8 cellular contexts compared by ENCODE assay signal in the genomic region with DNA sequence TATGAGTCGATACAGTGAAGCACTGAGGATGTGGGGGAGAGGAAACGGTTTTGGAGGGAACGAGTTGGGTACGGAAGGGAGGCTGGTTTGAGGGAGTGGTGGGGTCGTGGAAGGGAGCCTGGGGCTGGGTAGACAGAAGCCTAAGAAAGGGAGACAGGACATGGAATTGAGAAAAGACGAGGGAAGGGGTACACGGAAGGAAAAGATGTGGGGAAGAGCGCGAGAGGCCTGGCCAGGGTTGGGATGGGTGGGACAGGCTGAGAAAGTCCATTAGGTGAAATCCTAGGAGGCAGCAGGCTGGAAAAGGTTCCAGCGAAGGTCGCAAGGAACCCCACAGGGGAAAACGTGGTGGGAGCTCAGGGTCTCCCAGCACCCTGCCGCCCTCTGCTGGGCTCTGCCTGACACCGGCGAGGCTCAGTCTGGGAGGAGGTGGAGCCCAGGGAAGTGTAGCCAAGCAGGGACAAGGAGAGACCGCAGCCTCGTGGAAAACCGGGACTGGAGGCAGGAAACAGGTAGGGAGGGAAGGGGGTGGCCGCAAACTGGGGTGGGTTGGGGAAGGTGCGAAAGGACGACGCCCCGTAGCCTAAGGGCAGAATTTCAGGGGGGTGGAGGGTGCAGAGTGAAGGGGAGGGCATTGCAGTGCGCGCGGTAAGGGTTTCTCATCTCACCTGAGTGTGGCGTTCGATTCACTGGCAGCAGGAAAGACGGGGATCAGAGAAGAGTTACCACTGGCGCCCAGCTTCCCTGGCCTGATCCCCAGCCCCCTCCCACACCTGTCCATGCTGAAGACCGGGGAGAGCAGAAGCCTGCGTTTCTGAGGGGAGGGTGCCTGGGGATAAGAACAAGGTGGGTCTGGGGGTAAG. TPM values are rescaled to one million over a fixed set of nuclear protein-coding genes. Genes with fewer than 3 reads are reported as not detected.
DNase-seq lines count a peak whose midpoint lies in the region; ATAC-seq and TF ChIP-seq lines count a peak whose summit lies in the region.

No MANE protein-coding gene starts in this region.

- no peaks in the 10 kb centered on the region for H3K9me3 Mint-ChIP-seq in CD8-positive, alpha-beta memory T cell

- H3K36me3 ChIP-seq in CD8-positive, alpha-beta memory T cell (ENCODE audit: insufficient read depth, low read length) = no peaks in the 10 kb centered on the region
- no peaks in the 10 kb centered on the region for H3K36me3 ChIP-seq in OCI-LY1 (ENCODE audit: insufficient read depth, low read length)

- H2AFZ ChIP-seq in OCI-LY1 (ENCODE audit: low read length) = peak overlapping the region; percentile 46; the same call in 1 of the 2 replicates

- no peaks in the 10 kb centered on the region for H3K9me3 ChIP-seq in CD8-positive, alpha-beta memory T cell (ENCODE audit: low read length)
- H3K9me3 ChIP-seq in OCI-LY1 (ENCODE audit: low read length) = no peaks in the 10 kb centered on the region

- no peaks in the 10 kb centered on the region for H3K79me2 ChIP-seq in OCI-LY1 (ENCODE audit: insufficient read depth, low read length)

- H3K27ac Mint-ChIP-seq in CD8-positive, alpha-beta memory T cell = peak overlapping the region; percentile 3 to 82 (median 53)

- no peaks in the 10 kb centered on the region for H4K20me1 ChIP-seq in OCI-LY1 (ENCODE audit: insufficient read depth, low read length)

- no peaks in the 10 kb centered on the region for H3F3A ChIP-seq in OCI-LY1 (ENCODE audit: insufficient read depth, low read length)

- H3K4me3 ChIP-seq in CD8-positive, alpha-beta memory T cell (ENCODE audit: low read length) = peak overlapping the region; percentile 78
- H3K4me3 ChIP-seq in OCI-LY1 (ENCODE audit: low read depth, low read length, poor library complexity, severe bottlenecking) = peak overlapping the region; percentile 75

- peak overlapping the region; percentile 72 for H3K9ac ChIP-seq in OCI-LY1 (ENCODE audit: low read length)

- peaks cover 27% of the 10 kb centered on the region for H3K4me1 ChIP-seq in CD8-positive, alpha-beta memory T cell (ENCODE audit: insufficient read depth, low read length)
- peaks cover 27% of the 10 kb centered on the region for H3K4me1 ChIP-seq in OCI-LY1 (ENCODE audit: insufficient read depth, low read length, severe bottlenecking)

- H3K4me1 Mint-ChIP-seq in CD8-positive, alpha-beta memory T cell = peaks cover 38 to 44% (median 41%) of the 10 kb centered on the region in 3 donors

- peaks cover 4% of the 10 kb centered on the region for H3K27me3 ChIP-seq in CD8-positive, alpha-beta memory T cell (ENCODE audit: insufficient read depth, low read length, poor library complexity, severe bottlenecking)
- H3K27me3 ChIP-seq in OCI-LY1 (ENCODE audit: insufficient read depth, low read length) = peaks cover 6% of the 10 kb centered on the region

- no peaks in the 10 kb centered on the region for H3K9me2 ChIP-seq in OCI-LY1 (ENCODE audit: low read depth, low read length)

- H3K27me3 Mint-ChIP-seq in CD8-positive, alpha-beta memory T cell = peaks cover 3 to 23% of the 10 kb centered on the region in 2 donors

- H3K4me2 ChIP-seq in OCI-LY1 (ENCODE audit: low read length) = peak overlapping the region; percentile 96

- peak overlapping the region; percentile 57 for H3K27ac ChIP-seq in CD8-positive, alpha-beta memory T cell (ENCODE audit: low read depth, low read length)
- H3K27ac ChIP-seq in OCI-LY1 (ENCODE audit: low read depth, low read length, poor library complexity, severe bottlenecking) = no peak overlapping the region

- TF ChIP-seq CTCF in OCI-LY1 (IDR thresholded peaks at IDR 0.05; ENCODE audit: low read length) = peak; percentile 49

- peak overlapping the region; percentile 81 to 94 (median 92) for H3K4me3 Mint-ChIP-seq in CD8-positive, alpha-beta memory T cell

- peaks cover 0 to 2% (median 1%) of the 10 kb centered on the region in 3 donors for H3K36me3 Mint-ChIP-seq in CD8-positive, alpha-beta memory T cell

- ATAC-seq in HG02938 (IDR thresholded peaks at IDR 0.05; ENCODE audit: unreplicated experiment) = no peak

- CTCF ChIA-PET in CD8-positive, alpha-beta memory T cell (lab: Charles Lee) = interaction anchor here (0.6 to 8.4 kb wide), 5 partner anchors 11 to 430 kb away, joined by 3 to 34 read pairs (median 3); no protein-coding TSS in a partner anchor

- POLR2A ChIA-PET in CD8-positive, alpha-beta memory T cell (lab: Charles Lee) = interaction anchor here (1.8 kb wide), 1 partner anchor 21 kb away, joined by 9 read pairs; no protein-coding TSS in a partner anchor

- peak; percentile 28 to 66 (median 35) for DNase-seq in CD8-positive, alpha-beta memory T cell
- DNase-seq in HuH-7.5 (ENCODE audit: low spot score) (peak; percentile 84), epidermal melanocyte (ENCODE audit: insufficient read length, low spot score) (peak; percentile 76), mesenteric fat pad (ENCODE audit: low spot score) (peak; percentile 90)
- peak; percentile 65 for DNase-seq in activated T-cell treated with anti-CD3 and anti-CD28 coated beads, Interleukin-2, amount 50 U/mL, for 1 hour
- peak; percentile 12 to 42 for DNase-seq in stimulated activated CD8-positive, alpha-beta memory T cell treated with anti-CD3 and anti-CD28 coated beads, Interleukin-7, amount 100 ng/mL, for 4 hours (ENCODE audit: low read depth in 2 of 2)

RNA-seq across cellular contexts. Expression of gene GABBR1, which starts 4.3 kb away (rescaled TPM):
- total RNA-seq in CD8-positive, alpha-beta memory T cell = 1 to 10 TPM; 8.3 to 8.8 TPM
- polyA plus RNA-seq in CD8-positive, alpha-beta memory T cell = 0.45 TPM
- 33.5 TPM for total RNA-seq in mesenteric fat pad

RNA-seq across cellular contexts. Expression of gene MOG, which starts 28.2 kb away (rescaled TPM):
- total RNA-seq in CD8-positive, alpha-beta memory T cell = not detected
- polyA plus RNA-seq in CD8-positive, alpha-beta memory T cell = not detected
- total RNA-seq in mesenteric fat pad = not detected

RNA-seq across cellular contexts. Expression of gene OR2H2, which starts 43.7 kb away (rescaled TPM):
- not detected for total RNA-seq in CD8-positive, alpha-beta memory T cell
- not detected for polyA plus RNA-seq in CD8-positive, alpha-beta memory T cell
- total RNA-seq in mesenteric fat pad = not detected

RNA-seq across cellular contexts. Expression of gene ZFP57, which starts 52.3 kb away (rescaled TPM):
- total RNA-seq in CD8-positive, alpha-beta memory T cell = 1 to 10 TPM; 9.0 to 9.2 TPM
- polyA plus RNA-seq in CD8-positive, alpha-beta memory T cell = 2.2 TPM
- total RNA-seq in mesenteric fat pad = not detected

Comparison
In these comparisons a context has a peak if more than half of its experiments do, and no peak if none do; other contexts are left out.
1. DNase-seq: peak in every context shown above with its lines; median percentile 90 in mesenteric fat pad; 84 in HuH-7.5; 76 in epidermal melanocyte; 65 in activated T-cell treated with anti-CD3 and anti-CD28 coated beads, Interleukin-2, amount 50 U/mL, for 1 hour; 35 in CD8-positive, alpha-beta memory T cell; 27 in stimulated activated CD8-positive, alpha-beta memory T cell treated with anti-CD3 and anti-CD28 coated beads, Interleukin-7, amount 100 ng/mL, for 4 hours.